In genomic region chr19:22633706-22634449, GRCh38 we compare ENCODE assay signal across 8 cellular contexts. TPM values are rescaled to one million over a fixed set of nuclear protein-coding genes. Genes with fewer than 3 reads are reported as not detected.
DNase-seq lines count a peak whose midpoint lies in the region; ATAC-seq and TF ChIP-seq lines count a peak whose summit lies in the region.
"Not testable (repeated sequence)": the region's sequence is repeated elsewhere in the genome, so short reads cannot be mapped to it uniquely, and the experiment has no call there.

ZNF492 (plus strand) TSS chr19:22634324; CDS start chr19:22653400, 19,076 bp downstream.

- H3K27ac Mint-ChIP-seq in activated naive CD8-positive, alpha-beta T cell treated with anti-CD3 and anti-CD28 coated beads, Interleukin-2, amount 10 ng/mL, durations not matched to agents 7 days and 5 days, result peak within 1 kb of the TSS; percentile 96

- peak; percentile 70 for TF ChIP-seq POLR2A in NB4 (IDR thresholded peaks at IDR 0.05; ENCODE audit: extremely low read depth, insufficient read length)

- H3K27ac ChIP-seq in aorta (ENCODE audit: low read depth in 1 of 2, low read length in 2 of 2), result not testable (repeated sequence)

- POLR2A ChIA-PET in activated naive CD8-positive, alpha-beta T cell treated with anti-CD3 and anti-CD28 coated beads, Interleukin-2, amount 10 ng/mL, durations not matched to agents 7 days and 5 days (lab: Charles Lee), result interaction anchor here (0.7 to 1.4 kb wide), 4 partner anchors 640 to 1614 kb away, joined by 3 to 5 read pairs (median 4); partner anchors contain the start of genes ZNF430, ZNF708 and ZNF726

- H3K4me1 Mint-ChIP-seq in activated naive CD8-positive, alpha-beta T cell treated with anti-CD3 and anti-CD28 coated beads, Interleukin-2, amount 10 ng/mL, durations not matched to agents 7 days and 5 days, result not testable (repeated sequence)

- TF ChIP-seq CTCF in NB4 (IDR thresholded peaks at IDR 0.05; ENCODE audit: low read depth, low read length); fibroblast of pulmonary artery (IDR thresholded peaks at IDR 0.05; ENCODE audit: low read length, missing control alignments): not testable (repeated sequence)

- H3K4me3 ChIP-seq in NB4 (ENCODE audit: low read depth, low read length) (peak within 1 kb of the TSS; percentile 93), fibroblast of pulmonary artery (replicated peaks; ENCODE audit: low read depth, low read length) (peak within 1 kb of the TSS; percentile 61), aorta (ENCODE audit: low read length in 2 of 2) (peak within 1 kb of the TSS; percentile 60 to 62)
- not testable (repeated sequence) for H3K4me3 ChIP-seq in mucosa of stomach (ENCODE audit: low read length)

- H3K9me3 Mint-ChIP-seq in activated naive CD8-positive, alpha-beta T cell treated with anti-CD3 and anti-CD28 coated beads, Interleukin-2, amount 10 ng/mL, durations not matched to agents 7 days and 5 days, result not testable (repeated sequence)

- H3K36me3 ChIP-seq in mucosa of stomach (ENCODE audit: control insufficient read depth, insufficient read depth, low read length); aorta (ENCODE audit: control insufficient read depth in 1 of 2, insufficient read depth in 2 of 2, low read length in 1 of 2): not testable (repeated sequence)

- DNase-seq in NB4 (ENCODE audit: low read depth) (peak; percentile 97), fibroblast of pulmonary artery (ENCODE audit: low read depth) (peak; percentile 82), aorta (peak; percentile 94)
- DNase-seq in activated CD4-positive, CD25-positive, alpha-beta regulatory T cell treated with anti-CD3 and anti-CD28 coated beads, Interleukin-2, amount 50 U/mL, for 72 hours, result peak; percentile 67
- peak; percentile 78 for DNase-seq in activated naive CD8-positive, alpha-beta T cell treated with anti-CD3 and anti-CD28 coated beads, Interleukin-2, amount 10 ng/mL, durations not matched to agents 7 days and 5 days
- DNase-seq in stimulated activated CD4-positive, alpha-beta T cell treated with anti-CD3 and anti-CD28 coated beads, Interleukin-4, amount 100 ng/mL, for 1 hour, result peak; percentile 79

- H3K36me3 Mint-ChIP-seq in activated naive CD8-positive, alpha-beta T cell treated with anti-CD3 and anti-CD28 coated beads, Interleukin-2, amount 10 ng/mL, durations not matched to agents 7 days and 5 days, result not testable (repeated sequence)

- H3K4me1 ChIP-seq in mucosa of stomach (ENCODE audit: control insufficient read depth, insufficient read depth, low read length); aorta (ENCODE audit: control insufficient read depth in 1 of 2, insufficient read depth in 2 of 2, low read length in 2 of 2): not testable (repeated sequence)

- ATAC-seq in GM18868 (IDR thresholded peaks at IDR 0.05; ENCODE audit: unreplicated experiment) (peak; percentile 90), aorta (ENCODE audit: low FRiP score) (peak; percentile 95)
- ATAC-seq in activated naive CD8-positive, alpha-beta T cell treated with anti-CD3 and anti-CD28 coated beads, Interleukin-2, amount 10 ng/mL, durations not matched to agents 7 days and 5 days (ENCODE audit: low read depth), result peak; percentile 96

- intact Hi-C loops in aorta (cut with DNase I), result not testable (repeated sequence)

- H3K9ac ChIP-seq in mucosa of stomach (ENCODE audit: low read length), result peak within 1 kb of the TSS; percentile 22

- not testable (repeated sequence) for H3K9me3 ChIP-seq in mucosa of stomach (ENCODE audit: control insufficient read depth, low read length); aorta (ENCODE audit: control insufficient read depth, low read length)

- 20 to 27% methylated on average over 36 of the region's 36 CpGs for WGBS in aorta, 2 donors

- H3K27me3 Mint-ChIP-seq in activated naive CD8-positive, alpha-beta T cell treated with anti-CD3 and anti-CD28 coated beads, Interleukin-2, amount 10 ng/mL, durations not matched to agents 7 days and 5 days, result not testable (repeated sequence)

- H3K4me3 Mint-ChIP-seq in activated naive CD8-positive, alpha-beta T cell treated with anti-CD3 and anti-CD28 coated beads, Interleukin-2, amount 10 ng/mL, durations not matched to agents 7 days and 5 days, result peak within 1 kb of the TSS; percentile 97

- H3K27me3 ChIP-seq in mucosa of stomach (ENCODE audit: control insufficient read depth, insufficient read depth, low read length); aorta (ENCODE audit: control insufficient read depth in 1 of 2, insufficient read depth in 2 of 2, low read length in 1 of 2): not testable (repeated sequence)

RNA-seq across cellular contexts. Expression of gene ZNF492, which starts in this region (rescaled TPM):
- total RNA-seq in activated naive CD8-positive, alpha-beta T cell treated with anti-CD3 and anti-CD28 coated beads, Interleukin-2, amount 10 ng/mL, durations not matched to agents 7 days and 5 days, result 1 to 10 TPM; 2.3 to 2.5 TPM
- under 1 TPM; 0.36 to 0.51 TPM for total RNA-seq in aorta
- not detected for polyA plus RNA-seq in aorta

Comparison
In these comparisons a context has a peak if more than half of its experiments do, and no peak if none do; other contexts are left out.
1. Peak in DNase-seq, ATAC-seq and H3K4me3 ChIP-seq in aorta; RNA of the gene not detected or under 1 TPM.